ENCODE assay signal across 9 cellular contexts in the genomic region with DNA sequence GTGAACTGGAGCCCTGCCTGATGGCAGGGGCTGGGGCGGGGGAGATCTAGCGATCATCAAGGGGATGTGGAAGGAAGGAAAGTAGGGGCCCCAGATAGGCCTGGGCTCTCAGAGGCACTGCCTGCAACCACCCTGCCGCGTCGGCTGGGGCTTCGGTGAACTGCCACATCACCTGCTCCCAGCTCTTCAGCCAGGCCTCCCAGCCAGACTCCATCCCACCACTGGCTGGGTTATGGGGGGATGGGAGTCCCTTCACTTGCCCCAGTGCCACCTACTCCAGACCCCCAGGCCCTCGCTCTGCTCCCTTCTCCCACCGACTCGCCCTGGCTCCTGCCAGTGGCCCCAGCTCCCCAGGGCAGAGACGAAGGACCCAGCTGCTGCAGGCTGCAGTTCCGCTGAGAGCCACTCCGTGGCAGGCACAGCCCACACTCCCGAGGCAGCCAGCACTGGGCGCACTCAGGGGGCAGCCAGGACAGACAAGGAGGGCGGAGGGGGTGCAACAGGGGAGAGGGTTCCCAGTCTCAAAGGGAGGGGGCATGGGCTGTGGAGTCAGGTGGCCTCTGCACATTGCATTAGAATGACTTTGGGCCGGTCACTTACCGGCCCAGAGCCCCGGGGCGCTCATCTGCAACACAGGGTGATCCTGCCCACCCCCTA. TPM values are rescaled to one million over a fixed set of nuclear protein-coding genes. Genes with fewer than 3 reads are reported as not detected.
A peak's percentile ranks its signal among the peaks of the same experiment; 100 is the strongest.
DNase-seq lines count a peak whose midpoint lies in the region; ATAC-seq and TF ChIP-seq lines count a peak whose summit lies in the region.
"Had no signal": no experiment of that assay in that cellular context is flagged by ENCODE, and none has a peak within 500 bp of the region (broad histone marks: within the 10 kb centered on the region; RNA-seq: fewer than 3 reads in every experiment).

No MANE protein-coding gene starts in this region.

- H3K4me1 ChIP-seq in Panc1 (ENCODE audit: control insufficient read depth, insufficient read depth, low read length) = peaks cover 3% of the 10 kb centered on the region

- no peaks in the 10 kb centered on the region for H3K9me3 Mint-ChIP-seq in activated naive CD4-positive, alpha-beta T cell treated with anti-CD3 and anti-CD28 coated beads for 36 hours
- H3K9me3 Mint-ChIP-seq: dendritic cell treated with granulocyte-macrophage colony-stimulating factor and Interleukin-4, amounts not matched to agents 40 ng/mL and 50 ng/mL, for 4 days had no signal

- intact Hi-C loops in Panc1 (cut with micrococcal nuclease; ENCODE audit: unreplicated experiment) (loop anchor here (5.0 kb wide), 1 partner anchor 54 kb away; no protein-coding TSS in a partner anchor), posterior cingulate gyrus (cut with DNase I) (loop anchor here (1.0 kb wide), 1 partner anchor 25 kb away; no protein-coding TSS in a partner anchor)
- intact Hi-C loops in activated naive CD4-positive, alpha-beta T cell treated with anti-CD3 and anti-CD28 coated beads for 36 hours (cut with micrococcal nuclease) = loop anchor here (1.0 to 2.0 kb wide), 4 partner anchors 23 to 148 kb away; no protein-coding TSS in a partner anchor

- no peak overlapping the region for H3K4me3 Mint-ChIP-seq in activated naive CD4-positive, alpha-beta T cell treated with anti-CD3 and anti-CD28 coated beads for 36 hours
- H3K4me3 Mint-ChIP-seq: dendritic cell treated with granulocyte-macrophage colony-stimulating factor and Interleukin-4, amounts not matched to agents 40 ng/mL and 50 ng/mL, for 4 days had no signal

- ATAC-seq in HG02623 (IDR thresholded peaks at IDR 0.05; ENCODE audit: unreplicated experiment) = peak; percentile 61
- ATAC-seq in Panc1 = peak; percentile 92
- no peak for ATAC-seq in GM21390 (IDR thresholded peaks at IDR 0.05; ENCODE audit: unreplicated experiment)

- H3K27ac Mint-ChIP-seq in activated naive CD4-positive, alpha-beta T cell treated with anti-CD3 and anti-CD28 coated beads for 36 hours = no peak overlapping the region
- H3K27ac Mint-ChIP-seq: dendritic cell treated with granulocyte-macrophage colony-stimulating factor and Interleukin-4, amounts not matched to agents 40 ng/mL and 50 ng/mL, for 4 days had no signal

- no peaks in the 10 kb centered on the region for H3K36me3 ChIP-seq in Panc1 (ENCODE audit: control insufficient read depth, insufficient read depth, low read length)

- peaks cover 14% of the 10 kb centered on the region for H3K4me1 Mint-ChIP-seq in activated naive CD4-positive, alpha-beta T cell treated with anti-CD3 and anti-CD28 coated beads for 36 hours (ENCODE audit: low read depth)

- CTCF ChIA-PET in Panc1 (lab: Charles Lee) = interaction anchor here (0.6 to 2.3 kb wide), 17 partner anchors 9 to 194 kb away, joined by 3 to 16 read pairs (median 5); no protein-coding TSS in a partner anchor
- CTCF ChIA-PET in activated naive CD4-positive, alpha-beta T cell treated with anti-CD3 and anti-CD28 coated beads for 36 hours (lab: Charles Lee) = interaction anchor here (0.5 to 5.7 kb wide), 35 partner anchors 9 to 760 kb away, joined by 3 to 74 read pairs (median 5); partner anchors contain the start of gene NOS3

- H3K27me3 ChIP-seq in Panc1 (ENCODE audit: control insufficient read depth, insufficient read depth, low read length) = no peaks in the 10 kb centered on the region

- H3K9me3 ChIP-seq in Panc1 (ENCODE audit: control insufficient read depth, insufficient read depth, low read depth, low read length) = no peaks in the 10 kb centered on the region

- H3K4me3 ChIP-seq in GM12875 (ENCODE audit: low read depth, low read length) = no peak overlapping the region
- no peak overlapping the region for H3K4me3 ChIP-seq in Panc1 (ENCODE audit: low read depth in 2 of 2, low read length in 2 of 2)

- POLR2A ChIA-PET in Panc1 (lab: Charles Lee) = no interaction called here

- DNase-seq in Panc1 (ENCODE audit: low read depth, low spot score) (no peak), germinal center (ENCODE audit: low spot score) (peak; percentile 81), posterior cingulate gyrus (peak in 9 of 10 donors; percentile 59 to 96 (median 73)), NCI-H2081 treated with DMSO at 0.1 percent for 48 hours (lab: John Stamatoyannopoulos, UW) (no peak)
- DNase-seq in activated naive CD4-positive, alpha-beta T cell treated with anti-CD3 and anti-CD28 coated beads for 36 hours = peak; percentile 68

- TF ChIP-seq CTCF in GM12875 (IDR thresholded peaks at IDR 0.05; ENCODE audit: borderline replicate concordance, insufficient read depth, low read depth, low read length) (peak; percentile 93), Panc1 (IDR thresholded peaks at IDR 0.05) (peak; percentile 98)

- in situ Hi-C loops in Panc1 (cut with HindIII; ENCODE audit: low pct_unique_long_range_greater_than_20kb, low sequenced_read_pairs) = no loop called here

- H3K36me3 Mint-ChIP-seq in activated naive CD4-positive, alpha-beta T cell treated with anti-CD3 and anti-CD28 coated beads for 36 hours (ENCODE audit: low read depth) = no peaks in the 10 kb centered on the region

- H3K27ac ChIP-seq in Panc1 (ENCODE audit: low read length) = no peak overlapping the region

- no TSS peak for BruUV-seq in Panc1 (replicated peaks; lab: Mats Ljungman, UMichigan)

- H3K27me3 Mint-ChIP-seq in activated naive CD4-positive, alpha-beta T cell treated with anti-CD3 and anti-CD28 coated beads for 36 hours (ENCODE audit: low read depth) = peaks cover 16% of the 10 kb centered on the region

RNA-seq across cellular contexts. Expression of gene KCNH2, which starts 15.2 kb away (rescaled TPM):
- 1.8 TPM for total RNA-seq in Panc1 (2021; ENCODE audit: unreplicated experiment)
- 3.1 TPM for polyA plus RNA-seq in Panc1 (2012; ENCODE audit: insufficient read length)
- total RNA-seq in activated naive CD4-positive, alpha-beta T cell treated with anti-CD3 and anti-CD28 coated beads for 36 hours = under 1 TPM; 0.17 to 0.19 TPM

RNA-seq across cellular contexts. Expression of gene NOS3, which starts 27.9 kb away (rescaled TPM):
- total RNA-seq in Panc1 (2021; ENCODE audit: unreplicated experiment) = 3.1 TPM
- 7.4 TPM for polyA plus RNA-seq in Panc1 (2012; ENCODE audit: insufficient read length)
- 1 to 10 TPM; 7.1 to 9.2 TPM for total RNA-seq in activated naive CD4-positive, alpha-beta T cell treated with anti-CD3 and anti-CD28 coated beads for 36 hours

Comparison
In these comparisons a context has a peak if more than half of its experiments do, and no peak if none do; other contexts are left out.
1. DNase-seq: peak in activated naive CD4-positive, alpha-beta T cell treated with anti-CD3 and anti-CD28 coated beads for 36 hours (single experiment), germinal center (single experiment) and posterior cingulate gyrus (9 of 10); none in Panc1 (single experiment) and NCI-H2081 treated with DMSO at 0.1 percent for 48 hours (single experiment).